ENCODE assay signal across 11 cellular contexts in the genomic region with DNA sequence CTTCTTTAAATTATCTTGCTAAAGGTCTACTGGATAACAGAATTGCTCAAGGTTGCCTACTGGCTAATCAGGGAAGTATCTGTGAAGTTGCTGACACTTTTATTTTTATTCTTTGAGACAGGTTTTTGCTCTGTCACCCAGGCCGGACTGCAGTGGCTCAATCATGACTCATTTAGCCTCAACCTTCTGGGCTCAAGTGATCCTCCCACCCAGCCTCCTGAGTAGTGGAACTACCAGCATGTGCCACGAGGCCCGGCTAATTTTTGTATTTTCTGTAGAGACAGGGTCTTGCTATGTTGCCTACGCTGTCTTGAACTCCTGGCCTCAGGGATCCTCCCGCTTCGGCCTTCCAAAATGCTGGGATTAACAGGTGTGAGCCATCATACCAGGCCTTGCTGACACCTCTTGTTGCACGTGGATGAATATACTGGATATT. TPM values are rescaled to one million over a fixed set of nuclear protein-coding genes. Genes with fewer than 3 reads are reported as not detected.
DNase-seq lines count a peak whose midpoint lies in the region; TF ChIP-seq lines count a peak whose summit lies in the region.
"Had no signal": no experiment of that assay in that cellular context is flagged by ENCODE, and none has a peak within 500 bp of the region (broad histone marks: within the 10 kb centered on the region; RNA-seq: fewer than 3 reads in every experiment).

No MANE protein-coding gene starts in this region.

- H3K4me1 Mint-ChIP-seq in activated CD4-positive, alpha-beta T cell treated with anti-CD3 and anti-CD28 coated beads, Interleukin-2, amount 10 ng/mL, durations not matched to agents 24 days and 14 days: peaks cover 37% of the 10 kb centered on the region
- H3K4me1 Mint-ChIP-seq in activated T-helper 2 cell treated with anti-CD3 and anti-CD28 coated beads, Interferon-gamma antibody, Interleukin-2, Interleukin-4, amounts not matched to agents 10 μg/mL and 5 μg/mL and 100 μg/mL, durations not matched to agents 14 hours and 24 hours and 36 hours (ENCODE audit: low read depth): peaks cover 35% of the 10 kb centered on the region

- no peak overlapping the region for H3K4me3 Mint-ChIP-seq in activated CD4-positive, alpha-beta T cell treated with anti-CD3 and anti-CD28 coated beads, Interleukin-2, amount 10 ng/mL, durations not matched to agents 24 days and 14 days
- H3K4me3 Mint-ChIP-seq in activated T-helper 2 cell treated with anti-CD3 and anti-CD28 coated beads, Interferon-gamma antibody, Interleukin-2, Interleukin-4, amounts not matched to agents 10 μg/mL and 5 μg/mL and 100 μg/mL, durations not matched to agents 14 hours and 24 hours and 36 hours (ENCODE audit: low read depth): no peak overlapping the region
- H3K4me3 Mint-ChIP-seq: nephron had no signal

- no peak overlapping the region for H3K27ac ChIP-seq in SK-N-SH (ENCODE audit: low read depth in 2 of 2, low read length in 1 of 2)
- H3K27ac ChIP-seq: colonic mucosa, tibial artery had no signal

- H3K79me2 ChIP-seq in SK-N-SH (ENCODE audit: insufficient read depth): peaks cover 97% of the 10 kb centered on the region

- H2AFZ ChIP-seq in SK-N-SH (ENCODE audit: low read depth): no peak overlapping the region

- no peak for TF ChIP-seq RAD21 in SK-N-SH (IDR thresholded peaks at IDR 0.05; ENCODE audit: low read length)

- H3F3A ChIP-seq in SK-N-SH (replicated peaks; ENCODE audit: insufficient read depth): peaks cover 4% of the 10 kb centered on the region

- H3K27ac Mint-ChIP-seq in activated CD4-positive, alpha-beta T cell treated with anti-CD3 and anti-CD28 coated beads, Interleukin-2, amount 10 ng/mL, durations not matched to agents 24 days and 14 days: no peak overlapping the region
- H3K27ac Mint-ChIP-seq in activated T-helper 2 cell treated with anti-CD3 and anti-CD28 coated beads, Interferon-gamma antibody, Interleukin-2, Interleukin-4, amounts not matched to agents 10 μg/mL and 5 μg/mL and 100 μg/mL, durations not matched to agents 14 hours and 24 hours and 36 hours: no peak overlapping the region
- H3K27ac Mint-ChIP-seq: nephron had no signal

- no peak overlapping the region for H3K9ac ChIP-seq in SK-N-SH

- no peaks in the 10 kb centered on the region for H3K9me3 ChIP-seq in SK-N-SH
- H3K9me3 ChIP-seq: colonic mucosa, tibial artery had no signal

- CTCF ChIA-PET in SK-N-SH (lab: Yijun Ruan, JAX): no interaction called here

- peak; percentile 41 for DNase-seq in activated CD4-positive, alpha-beta T cell treated with anti-CD3 and anti-CD28 coated beads for 48 hours
- DNase-seq in activated CD4-positive, alpha-beta T cell treated with anti-CD3 and anti-CD28 coated beads, Interleukin-2, amount 10 ng/mL, durations not matched to agents 24 days and 14 days: no peak
- no peak for DNase-seq in SK-N-SH
- peak; percentile 45 to 60 for DNase-seq in foreskin fibroblast
- peak; percentile 1 to 18 for DNase-seq in stimulated activated CD8-positive, alpha-beta memory T cell treated with anti-CD3 and anti-CD28 coated beads, Interleukin-7, amount 100 ng/mL, for 48 hours (ENCODE audit: extremely low read depth in 1 of 2, low read depth in 1 of 2)
- no peak for DNase-seq in NCI-H187 treated with DMSO at 0.1 percent for 48 hours (lab: John Stamatoyannopoulos, UW)
- no peak for DNase-seq in activated T-helper 2 cell treated with anti-CD3 and anti-CD28 coated beads, Interferon-gamma antibody, Interleukin-2, Interleukin-4, amounts not matched to agents 10 μg/mL and 5 μg/mL and 100 μg/mL, durations not matched to agents 14 hours and 24 hours and 36 hours (ENCODE audit: low spot score)
- DNase-seq in globus pallidus (ENCODE audit: low spot score): no peak
- DNase-seq: colonic mucosa had no signal

- no peaks in the 10 kb centered on the region for H3K9me2 ChIP-seq in SK-N-SH

- peaks cover 10% of the 10 kb centered on the region for H3K36me3 Mint-ChIP-seq in activated CD4-positive, alpha-beta T cell treated with anti-CD3 and anti-CD28 coated beads, Interleukin-2, amount 10 ng/mL, durations not matched to agents 24 days and 14 days (ENCODE audit: low read depth)
- H3K36me3 Mint-ChIP-seq in activated T-helper 2 cell treated with anti-CD3 and anti-CD28 coated beads, Interferon-gamma antibody, Interleukin-2, Interleukin-4, amounts not matched to agents 10 μg/mL and 5 μg/mL and 100 μg/mL, durations not matched to agents 14 hours and 24 hours and 36 hours (ENCODE audit: low read depth): peaks cover 15% of the 10 kb centered on the region

- no peaks in the 10 kb centered on the region for H3K36me3 ChIP-seq in SK-N-SH (replicated peaks in 1 of 2; ENCODE audit: control insufficient read depth in 1 of 2, insufficient read depth in 2 of 2, low read length in 1 of 2)
- H3K36me3 ChIP-seq: colonic mucosa, tibial artery had no signal

- TF ChIP-seq CTCF in SK-N-SH (IDR thresholded peaks at IDR 0.05) (no peak), foreskin fibroblast (IDR thresholded peaks at IDR 0.05; ENCODE audit: low read depth, low read length) (no peak)

- intact Hi-C loops in activated CD4-positive, alpha-beta T cell treated with anti-CD3 and anti-CD28 coated beads, Interleukin-2, amount 10 ng/mL, durations not matched to agents 24 days and 14 days (cut with micrococcal nuclease): no loop called here
- intact Hi-C loops in activated T-helper 2 cell treated with anti-CD3 and anti-CD28 coated beads, Interferon-gamma antibody, Interleukin-2, Interleukin-4, amounts not matched to agents 10 μg/mL and 5 μg/mL and 100 μg/mL, durations not matched to agents 14 hours and 24 hours and 36 hours (cut with micrococcal nuclease): loop anchor here (5.0 kb wide), 1 partner anchor 43 kb away; the partner anchor contains the start of gene GLG1

- H3K9me3 Mint-ChIP-seq in activated CD4-positive, alpha-beta T cell treated with anti-CD3 and anti-CD28 coated beads, Interleukin-2, amount 10 ng/mL, durations not matched to agents 24 days and 14 days: no peaks in the 10 kb centered on the region
- no peaks in the 10 kb centered on the region for H3K9me3 Mint-ChIP-seq in activated T-helper 2 cell treated with anti-CD3 and anti-CD28 coated beads, Interferon-gamma antibody, Interleukin-2, Interleukin-4, amounts not matched to agents 10 μg/mL and 5 μg/mL and 100 μg/mL, durations not matched to agents 14 hours and 24 hours and 36 hours
- H3K9me3 Mint-ChIP-seq: nephron had no signal

- no peak overlapping the region for H3K4me2 ChIP-seq in SK-N-SH

- H3K4me1 ChIP-seq in SK-N-SH (ENCODE audit: control insufficient read depth in 1 of 2, insufficient read depth in 2 of 2, low read depth in 1 of 2, low read length in 1 of 2): peaks cover 4 to 51% of the 10 kb centered on the region in 2 experiments; a peak in 3 of 4 replicates

- no peaks in the 10 kb centered on the region for H3K27me3 Mint-ChIP-seq in activated CD4-positive, alpha-beta T cell treated with anti-CD3 and anti-CD28 coated beads, Interleukin-2, amount 10 ng/mL, durations not matched to agents 24 days and 14 days
- no peaks in the 10 kb centered on the region for H3K27me3 Mint-ChIP-seq in activated T-helper 2 cell treated with anti-CD3 and anti-CD28 coated beads, Interferon-gamma antibody, Interleukin-2, Interleukin-4, amounts not matched to agents 10 μg/mL and 5 μg/mL and 100 μg/mL, durations not matched to agents 14 hours and 24 hours and 36 hours (ENCODE audit: low read depth)

- no peak overlapping the region for H3K4me3 ChIP-seq in SK-N-SH (ENCODE audit: low read depth in 2 of 2, low read length in 1 of 2)
- H3K4me3 ChIP-seq in foreskin fibroblast (ENCODE audit: low read depth in 1 of 2, low read length in 2 of 2): no peak overlapping the region
- H3K4me3 ChIP-seq: colonic mucosa, tibial artery had no signal

- no peaks in the 10 kb centered on the region for H3K27me3 ChIP-seq in SK-N-SH (ENCODE audit: insufficient read depth)
- H3K27me3 ChIP-seq: colonic mucosa, tibial artery had no signal

- TF ChIP-seq EP300 in SK-N-SH (IDR thresholded peaks at IDR 0.05; ENCODE audit: borderline replicate concordance in 1 of 2, low read depth in 1 of 2, low read length in 1 of 2): no peak

- WGBS in SK-N-SH (ENCODE audit: low lambda C conversion rate): 84% methylated on average over 7 of the region's 7 CpGs

- POLR2A ChIA-PET in SK-N-SH (lab: Yijun Ruan, JAX): no interaction called here

- peaks cover 73% of the 10 kb centered on the region for H4K20me1 ChIP-seq in SK-N-SH (ENCODE audit: insufficient read depth)

TF ChIP-seq in SK-N-SH, 30 proteins besides CTCF, POLR2A, EP300 and RAD21:
- TF ChIP-seq, protein P1, sequence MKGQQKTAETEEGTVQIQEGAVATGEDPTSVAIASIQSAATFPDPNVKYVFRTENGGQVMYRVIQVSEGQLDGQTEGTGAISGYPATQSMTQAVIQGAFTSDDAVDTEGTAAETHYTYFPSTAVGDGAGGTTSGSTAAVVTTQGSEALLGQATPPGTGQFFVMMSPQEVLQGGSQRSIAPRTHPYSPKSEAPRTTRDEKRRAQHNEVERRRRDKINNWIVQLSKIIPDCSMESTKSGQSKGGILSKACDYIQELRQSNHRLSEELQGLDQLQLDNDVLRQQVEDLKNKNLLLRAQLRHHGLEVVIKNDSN (IDR thresholded peaks at IDR 0.05; ENCODE audit: borderline replicate concordance, low read depth): no peak
- TF ChIP-seq ELF1 (IDR thresholded peaks at IDR 0.05): no peak
- TF ChIP-seq EZH2phosphoT487 (IDR thresholded peaks at IDR 0.05; ENCODE audit: borderline replicate concordance, low read depth): no peak
- TF ChIP-seq, protein P2, sequence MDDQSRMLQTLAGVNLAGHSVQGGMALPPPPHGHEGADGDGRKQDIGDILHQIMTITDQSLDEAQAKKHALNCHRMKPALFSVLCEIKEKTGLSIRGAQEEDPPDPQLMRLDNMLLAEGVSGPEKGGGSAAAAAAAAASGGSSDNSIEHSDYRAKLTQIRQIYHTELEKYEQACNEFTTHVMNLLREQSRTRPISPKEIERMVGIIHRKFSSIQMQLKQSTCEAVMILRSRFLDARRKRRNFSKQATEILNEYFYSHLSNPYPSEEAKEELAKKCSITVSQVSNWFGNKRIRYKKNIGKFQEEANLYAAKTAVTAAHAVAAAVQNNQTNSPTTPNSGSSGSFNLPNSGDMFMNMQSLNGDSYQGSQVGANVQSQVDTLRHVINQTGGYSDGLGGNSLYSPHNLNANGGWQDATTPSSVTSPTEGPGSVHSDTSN (IDR thresholded peaks at IDR 0.05): peak; percentile 31; the same call in 1 of the 2 replicates
- TF ChIP-seq FOSL2 (IDR thresholded peaks at IDR 0.05; ENCODE audit: borderline replicate concordance, low read depth): peak; percentile 26; the same call in 1 of the 2 replicates

RNA-seq across cellular contexts. Expression of gene GLG1, which starts 43.1 kb away (rescaled TPM):
- 64.1 and 64.7 TPM in 2 replicates for total RNA-seq in activated CD4-positive, alpha-beta T cell treated with anti-CD3 and anti-CD28 coated beads, Interleukin-2, amount 10 ng/mL, durations not matched to agents 24 days and 14 days
- polyA plus RNA-seq in SK-N-SH (2012; rRNA removed): 61.6 and 71.1 TPM in 2 replicates
- 68.1 and 72.7 TPM in 2 replicates for polyA plus RNA-seq in SK-N-SH (2012; cell fraction: cytosol; rRNA removed)
- polyA plus RNA-seq in SK-N-SH (2012; cell fraction: nucleus; rRNA removed): 73.9 and 96.3 TPM in 2 replicates
- 49.7 and 50.2 TPM in 2 replicates for total RNA-seq in activated T-helper 2 cell treated with anti-CD3 and anti-CD28 coated beads, Interferon-gamma antibody, Interleukin-2, Interleukin-4, amounts not matched to agents 10 μg/mL and 5 μg/mL and 100 μg/mL, durations not matched to agents 14 hours and 24 hours and 36 hours

Comparison
In these comparisons a context has a peak if more than half of its experiments do, and no peak if none do; other contexts are left out.
1. DNase-seq: peak in activated CD4-positive, alpha-beta T cell treated with anti-CD3 and anti-CD28 coated beads for 48 hours (single experiment), foreskin fibroblast (2 of 2) and stimulated activated CD8-positive, alpha-beta memory T cell treated with anti-CD3 and anti-CD28 coated beads, Interleukin-7, amount 100 ng/mL, for 48 hours (2 of 2); none in activated CD4-positive, alpha-beta T cell treated with anti-CD3 and anti-CD28 coated beads, Interleukin-2, amount 10 ng/mL, durations not matched to agents 24 days and 14 days (single experiment), SK-N-SH (single experiment), NCI-H187 treated with DMSO at 0.1 percent for 48 hours (single experiment), activated T-helper 2 cell treated with anti-CD3 and anti-CD28 coated beads, Interferon-gamma antibody, Interleukin-2, Interleukin-4, amounts not matched to agents 10 μg/mL and 5 μg/mL and 100 μg/mL, durations not matched to agents 14 hours and 24 hours and 36 hours (single experiment) and globus pallidus (single experiment).